In the genomic region with DNA sequence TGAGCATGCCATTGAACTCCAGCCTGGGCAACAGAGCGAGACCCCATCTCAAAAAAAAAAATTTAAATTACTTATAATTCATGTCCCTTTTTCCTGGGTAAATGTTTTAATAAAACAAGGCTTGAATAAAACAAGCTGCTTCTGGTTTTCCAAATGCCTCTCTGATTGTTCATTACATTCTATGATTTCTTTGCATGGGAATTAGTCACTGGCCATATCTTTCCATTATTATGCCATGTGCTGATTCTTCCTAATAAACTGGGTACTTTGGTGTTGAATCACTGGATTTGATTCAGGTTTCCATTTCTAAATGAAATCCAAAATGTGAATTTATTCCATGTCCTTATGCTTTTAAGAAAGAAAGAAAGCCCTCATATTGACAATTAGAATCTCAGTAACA, we compare ENCODE assay signal across 26 cellular contexts. TPM values are rescaled to one million over a fixed set of nuclear protein-coding genes. Genes with fewer than 3 reads are reported as not detected.
DNase-seq lines count a peak whose midpoint lies in the region; ATAC-seq and TF ChIP-seq lines count a peak whose summit lies in the region.
"Had no signal": no experiment of that assay in that cellular context is flagged by ENCODE, and none has a peak within 500 bp of the region (broad histone marks: within the 10 kb centered on the region; RNA-seq: fewer than 3 reads in every experiment).

No MANE protein-coding gene starts in this region.

- peak; percentile 80 for DNase-seq in HCEC 1CT
- DNase-seq in astrocyte of the hippocampus (ENCODE audit: low read depth, low spot score): peak; percentile 3
- DNase-seq in fibroblast of the aortic adventitia (ENCODE audit: low read depth): peak; percentile 73
- DNase-seq in activated CD4-positive, alpha-beta T cell treated with anti-CD3 and anti-CD28 coated beads for 48 hours: no peak
- DNase-seq in T-helper 9 cell: no peak
- no peak for DNase-seq in stimulated activated naive CD4-positive, alpha-beta T cell treated with Interleukin-2 at 50 U/mL for 16 hours (lab: John Stamatoyannopoulos, UW)
- DNase-seq: activated CD4-positive, alpha-beta T cell treated with anti-CD3 and anti-CD28 coated beads for 1 hour; activated CD8-positive, alpha-beta T cell treated with anti-CD3 and anti-CD28 coated beads, Interleukin-2, amount 10 ng/mL, durations not matched to agents 7 days and 5 days; activated gamma-delta T cell treated with Interleukin-2 at 50 U/mL for 16 hours; GF-D8; hypothalamus; Karpas-422; NCI-H510A treated with DMSO at 0.1 percent for 48 hours; pancreas; stimulated activated CD4-positive, alpha-beta T cell treated with anti-CD3 and anti-CD28 coated beads, Interleukin-4, amount 100 ng/mL, for 24 hours; stimulated activated naive CD8-positive, alpha-beta T cell treated with anti-CD3 and anti-CD28 coated beads, Interleukin-15, Interleukin-2, amounts not matched to agents 100 U/mL and 50 U/mL, for 24 hours; T-helper 1 cell had no signal

- no peak overlapping the region for H3K4me3 ChIP-seq in fibroblast of the aortic adventitia (ENCODE audit: low read depth, low read length)
- H3K4me3 ChIP-seq: pancreas, right atrium auricular region, SJSA1 had no signal

- TF ChIP-seq CTCF in fibroblast of the aortic adventitia (IDR thresholded peaks at IDR 0.05; ENCODE audit: insufficient read depth, low read length): no peak

- ATAC-seq in GM21447 (IDR thresholded peaks at IDR 0.05; ENCODE audit: unreplicated experiment): no peak
- ATAC-seq: activated CD8-positive, alpha-beta T cell treated with anti-CD3 and anti-CD28 coated beads, Interleukin-2, amount 10 ng/mL, durations not matched to agents 7 days and 5 days; Panc1; pancreas; stimulated activated naive CD8-positive, alpha-beta T cell treated with anti-CD3 and anti-CD28 coated beads, Interleukin-15, Interleukin-2, amounts not matched to agents 100 U/mL and 50 U/mL, for 24 hours had no signal

RNA-seq across cellular contexts. Expression of gene ZNF215, which starts 42.6 kb away (rescaled TPM):
- total RNA-seq in fibroblast of the aortic adventitia (ENCODE audit: low replicate concordance): 1.2 and 3.5 TPM in 2 replicates
- total RNA-seq: SJSA1 had no signal

RNA-seq across cellular contexts. Expression of gene OR2D3, which starts 48.0 kb away (rescaled TPM):
- total RNA-seq in fibroblast of the aortic adventitia (ENCODE audit: low replicate concordance): not detected in 2 replicates
- total RNA-seq: activated CD8-positive, alpha-beta T cell treated with anti-CD3 and anti-CD28 coated beads, Interleukin-2, amount 10 ng/mL, durations not matched to agents 7 days and 5 days; cardiac septum; fibroblast of villous mesenchyme; H1; liver; mononuclear cell; pancreas; right atrium auricular region; SJSA1 had no signal

RNA-seq across cellular contexts. Expression of gene ZNF214, which starts 51.3 kb away (rescaled TPM):
- 2.9 and 5.2 TPM in 2 replicates for total RNA-seq in fibroblast of the aortic adventitia (ENCODE audit: low replicate concordance)
- total RNA-seq: activated CD8-positive, alpha-beta T cell treated with anti-CD3 and anti-CD28 coated beads, Interleukin-2, amount 10 ng/mL, durations not matched to agents 7 days and 5 days; mononuclear cell; SJSA1 had no signal

RNA-seq across cellular contexts. Expression of gene NLRP14, which starts 51.5 kb away (rescaled TPM):
- 0.18 TPM in 1 of 2 replicates, not detected in the other for total RNA-seq in fibroblast of the aortic adventitia (ENCODE audit: low replicate concordance)
- total RNA-seq: cardiac septum, H1, right atrium auricular region, SJSA1 had no signal

Comparison
In these comparisons a context has a peak if more than half of its experiments do, and no peak if none do; other contexts are left out.
1. DNase-seq: peak in HCEC 1CT (single experiment), astrocyte of the hippocampus (single experiment) and fibroblast of the aortic adventitia (single experiment); none in activated CD4-positive, alpha-beta T cell treated with anti-CD3 and anti-CD28 coated beads for 48 hours (single experiment), T-helper 9 cell (single experiment) and stimulated activated naive CD4-positive, alpha-beta T cell treated with Interleukin-2 at 50 U/mL for 16 hours (single experiment).